8 cellular contexts compared by ENCODE assay signal in genomic region chr6:139157086-139157485, GRCh38. TPM values are rescaled to one million over a fixed set of nuclear protein-coding genes. Genes with fewer than 3 reads are reported as not detected.
DNase-seq lines count a peak whose midpoint lies in the region; ATAC-seq, FAIRE-seq and TF ChIP-seq lines count a peak whose summit lies in the region.
"Not testable (repeated sequence)": the region's sequence is repeated elsewhere in the genome, so short reads cannot be mapped to it uniquely, and the experiment has no call there.

No MANE protein-coding gene starts in this region.

- H3K27ac ChIP-seq in CD8-positive, alpha-beta T cell (ENCODE audit: low read depth, low read length); K562 (ENCODE audit: extremely low read depth, low read depth, low read length): not testable (repeated sequence)
- H3K27ac ChIP-seq in smooth muscle cell (ENCODE audit: low read depth), result peak overlapping the region; percentile 44

- peaks cover 82% of the 10 kb centered on the region for H3K4me1 ChIP-seq in CD8-positive, alpha-beta T cell (ENCODE audit: insufficient read depth, low read length)
- not testable (repeated sequence) for H3K4me1 ChIP-seq in K562 (replicated peaks in 1 of 2; ENCODE audit: control insufficient read depth in 2 of 2, insufficient read depth in 2 of 2, low read length in 2 of 2)
- H3K4me1 ChIP-seq in mucosa of descending colon (ENCODE audit: low read depth) (peaks cover 32% of the 10 kb centered on the region), smooth muscle cell (ENCODE audit: low read depth) (peaks cover 17% of the 10 kb centered on the region)

- not testable (repeated sequence) for BruUV-seq in K562 (replicated peaks; lab: Mats Ljungman, UMichigan)

- not testable (repeated sequence) for H3K79me2 ChIP-seq in K562 (ENCODE audit: control insufficient read depth, insufficient read depth, low read length)
- peaks cover 37% of the 10 kb centered on the region for H3K79me2 ChIP-seq in smooth muscle cell (ENCODE audit: low read depth)

- H3K4me1 Mint-ChIP-seq in CD8-positive, alpha-beta T cell (ENCODE audit: low read depth), result peaks cover 85% of the 10 kb centered on the region
- peaks cover 65% of the 10 kb centered on the region for H3K4me1 Mint-ChIP-seq in activated CD4-positive, alpha-beta T cell treated with anti-CD3 and anti-CD28 coated beads, Interleukin-2, amount 10 ng/mL, durations not matched to agents 24 days and 14 days
- peaks cover 67% of the 10 kb centered on the region for H3K4me1 Mint-ChIP-seq in activated T-helper 2 cell treated with anti-CD3 and anti-CD28 coated beads, Interferon-gamma antibody, Interleukin-2, Interleukin-4, amounts not matched to agents 10 μg/mL and 5 μg/mL and 100 μg/mL, durations not matched to agents 14 hours and 24 hours and 36 hours (ENCODE audit: low read depth)
- peaks cover 29% of the 10 kb centered on the region for H3K4me1 Mint-ChIP-seq in type B pancreatic cell (ENCODE audit: unreplicated experiment)

- FAIRE-seq in K562 (lab: Jason Lieb, UNC), result not testable (repeated sequence)

- H3K27me3 ChIP-seq in CD8-positive, alpha-beta T cell (ENCODE audit: insufficient read depth, low read length); smooth muscle cell (ENCODE audit: low read depth): not testable (repeated sequence)
- H3K27me3 ChIP-seq in K562 (ENCODE audit: control insufficient read depth in 2 of 2, insufficient read depth in 2 of 2, low read length in 2 of 2), result peaks cover 9 to 13% of the 10 kb centered on the region in 2 experiments; a peak in 4 of 5 replicates

- POLR2A ChIA-PET in CD8-positive, alpha-beta T cell (lab: Charles Lee); K562 (lab: Yijun Ruan, JAX): not testable (repeated sequence)

- not testable (repeated sequence) for H3F3A ChIP-seq in smooth muscle cell (ENCODE audit: low read depth)

- H4K20me1 ChIP-seq in K562 (replicated peaks; ENCODE audit: control insufficient read depth, insufficient read depth, low read length); smooth muscle cell (ENCODE audit: low read depth): not testable (repeated sequence)

- not testable (repeated sequence) for H3K4me2 ChIP-seq in K562 (ENCODE audit: insufficient read depth, low read length); smooth muscle cell

- peak overlapping the region; percentile 38 for H3K4me3 Mint-ChIP-seq in CD8-positive, alpha-beta T cell
- H3K4me3 Mint-ChIP-seq in activated CD4-positive, alpha-beta T cell treated with anti-CD3 and anti-CD28 coated beads, Interleukin-2, amount 10 ng/mL, durations not matched to agents 24 days and 14 days; activated T-helper 2 cell treated with anti-CD3 and anti-CD28 coated beads, Interferon-gamma antibody, Interleukin-2, Interleukin-4, amounts not matched to agents 10 μg/mL and 5 μg/mL and 100 μg/mL, durations not matched to agents 14 hours and 24 hours and 36 hours (ENCODE audit: low read depth); type B pancreatic cell: not testable (repeated sequence)

- not testable (repeated sequence) for ATAC-seq in CD8-positive, alpha-beta T cell; K562
- ATAC-seq in Right ventricle myocardium superior (ENCODE audit: poor library complexity), result peak; percentile 53
- peak; percentile 81 for ATAC-seq in mucosa of descending colon

- not testable (repeated sequence) for TF ChIP-seq POLR2A in K562 (conservative IDR thresholded peaks at IDR 0.05)

- not testable (repeated sequence) for H2AFZ ChIP-seq in K562 (ENCODE audit: low read depth, low read length); smooth muscle cell (ENCODE audit: low read depth)

- DNase-seq in CD8-positive, alpha-beta T cell; activated CD4-positive, alpha-beta T cell treated with anti-CD3 and anti-CD28 coated beads, Interleukin-2, amount 10 ng/mL, durations not matched to agents 24 days and 14 days; activated T-helper 2 cell treated with anti-CD3 and anti-CD28 coated beads, Interferon-gamma antibody, Interleukin-2, Interleukin-4, amounts not matched to agents 10 μg/mL and 5 μg/mL and 100 μg/mL, durations not matched to agents 14 hours and 24 hours and 36 hours (ENCODE audit: low spot score); K562 (ENCODE audit: extremely low read depth in 1 of 4, low spot score in 3 of 4); Right ventricle myocardium superior; smooth muscle cell (lab: John Stamatoyannopoulos, UW; ENCODE audit: unreplicated experiment); type B pancreatic cell (ENCODE audit: extremely low spot score, unreplicated experiment): not testable (repeated sequence)
- peak in 1 of 3 donors; percentile 74 for DNase-seq in mucosa of descending colon

- H3K9me1 ChIP-seq in K562 (ENCODE audit: control insufficient read depth, insufficient read depth, low read length), result not testable (repeated sequence)

- H3K36me3 ChIP-seq in CD8-positive, alpha-beta T cell (ENCODE audit: insufficient read depth, low read length); K562 (ENCODE audit: control insufficient read depth, insufficient read depth, low read length); mucosa of descending colon (ENCODE audit: low read depth); smooth muscle cell (ENCODE audit: low read depth): not testable (repeated sequence)

- H3K36me3 Mint-ChIP-seq in CD8-positive, alpha-beta T cell, result peaks cover 41% of the 10 kb centered on the region
- H3K36me3 Mint-ChIP-seq in activated CD4-positive, alpha-beta T cell treated with anti-CD3 and anti-CD28 coated beads, Interleukin-2, amount 10 ng/mL, durations not matched to agents 24 days and 14 days (ENCODE audit: low read depth), result peaks cover 29% of the 10 kb centered on the region
- H3K36me3 Mint-ChIP-seq in activated T-helper 2 cell treated with anti-CD3 and anti-CD28 coated beads, Interferon-gamma antibody, Interleukin-2, Interleukin-4, amounts not matched to agents 10 μg/mL and 5 μg/mL and 100 μg/mL, durations not matched to agents 14 hours and 24 hours and 36 hours (ENCODE audit: low read depth), result peaks cover 28% of the 10 kb centered on the region
- not testable (repeated sequence) for H3K36me3 Mint-ChIP-seq in type B pancreatic cell

- not testable (repeated sequence) for TF ChIP-seq RAD21 in K562 (CRISPR knock-in tag; conservative IDR thresholded peaks at IDR 0.05 in 1 of 2, IDR thresholded peaks at IDR 0.05 in 1 of 2)

- not testable (repeated sequence) for H3K9me3 ChIP-seq in CD8-positive, alpha-beta T cell (ENCODE audit: low read length); K562 (replicated peaks; ENCODE audit: control insufficient read depth, insufficient read depth, low read depth, low read length); mucosa of descending colon; smooth muscle cell (replicated peaks; ENCODE audit: low read depth)

- 2% methylated on average over 5 of the region's 5 CpGs for WGBS in K562 (ENCODE audit: insufficient coverage, low coverage, missing lambda C conversion rate)
- 75% methylated on average over 5 of the region's 5 CpGs for WGBS in smooth muscle cell (ENCODE audit: low lambda C conversion rate)

- intact Hi-C loops in CD8-positive, alpha-beta T cell (cut with DNase I, micrococcal nuclease); activated CD4-positive, alpha-beta T cell treated with anti-CD3 and anti-CD28 coated beads, Interleukin-2, amount 10 ng/mL, durations not matched to agents 24 days and 14 days (cut with micrococcal nuclease); activated T-helper 2 cell treated with anti-CD3 and anti-CD28 coated beads, Interferon-gamma antibody, Interleukin-2, Interleukin-4, amounts not matched to agents 10 μg/mL and 5 μg/mL and 100 μg/mL, durations not matched to agents 14 hours and 24 hours and 36 hours (cut with micrococcal nuclease); K562 (cut with micrococcal nuclease); Right ventricle myocardium superior (cut with DNase I); mucosa of descending colon (cut with DNase I, micrococcal nuclease): not testable (repeated sequence)

- not testable (repeated sequence) for H3K9ac ChIP-seq in K562 (ENCODE audit: insufficient read depth in 1 of 2, low read depth in 2 of 2, low read length in 2 of 2); smooth muscle cell (ENCODE audit: low read depth)

- not testable (repeated sequence) for H3K9me3 Mint-ChIP-seq in CD8-positive, alpha-beta T cell; activated CD4-positive, alpha-beta T cell treated with anti-CD3 and anti-CD28 coated beads, Interleukin-2, amount 10 ng/mL, durations not matched to agents 24 days and 14 days; activated T-helper 2 cell treated with anti-CD3 and anti-CD28 coated beads, Interferon-gamma antibody, Interleukin-2, Interleukin-4, amounts not matched to agents 10 μg/mL and 5 μg/mL and 100 μg/mL, durations not matched to agents 14 hours and 24 hours and 36 hours; type B pancreatic cell

- CTCF ChIA-PET in CD8-positive, alpha-beta T cell (lab: Charles Lee), result interaction anchor here (1.6 kb wide), 1 partner anchor 62 kb away, joined by 3 read pairs; no protein-coding TSS in a partner anchor
- CTCF ChIA-PET in K562 (lab: Yijun Ruan, JAX; ENCODE audit: low intra/inter-chr PET ratio), result not testable (repeated sequence)

- H3K27me3 Mint-ChIP-seq in CD8-positive, alpha-beta T cell (ENCODE audit: low read depth); activated CD4-positive, alpha-beta T cell treated with anti-CD3 and anti-CD28 coated beads, Interleukin-2, amount 10 ng/mL, durations not matched to agents 24 days and 14 days; activated T-helper 2 cell treated with anti-CD3 and anti-CD28 coated beads, Interferon-gamma antibody, Interleukin-2, Interleukin-4, amounts not matched to agents 10 μg/mL and 5 μg/mL and 100 μg/mL, durations not matched to agents 14 hours and 24 hours and 36 hours (ENCODE audit: low read depth); type B pancreatic cell: not testable (repeated sequence)

- TF ChIP-seq EP300 in K562 (IDR thresholded peaks at IDR 0.05; ENCODE audit: low read length), result not testable (repeated sequence)

- peak overlapping the region; percentile 87 for H3K27ac Mint-ChIP-seq in CD8-positive, alpha-beta T cell
- peak overlapping the region; percentile 68 for H3K27ac Mint-ChIP-seq in activated CD4-positive, alpha-beta T cell treated with anti-CD3 and anti-CD28 coated beads, Interleukin-2, amount 10 ng/mL, durations not matched to agents 24 days and 14 days
- peak overlapping the region; percentile 72 for H3K27ac Mint-ChIP-seq in activated T-helper 2 cell treated with anti-CD3 and anti-CD28 coated beads, Interferon-gamma antibody, Interleukin-2, Interleukin-4, amounts not matched to agents 10 μg/mL and 5 μg/mL and 100 μg/mL, durations not matched to agents 14 hours and 24 hours and 36 hours
- peak overlapping the region; percentile 5 for H3K27ac Mint-ChIP-seq in type B pancreatic cell

- not testable (repeated sequence) for H3K4me3 ChIP-seq in CD8-positive, alpha-beta T cell (ENCODE audit: low read depth, low read length); K562; mucosa of descending colon; smooth muscle cell

- in situ Hi-C loops in K562 (cut with MboI), result not testable (repeated sequence)

- TF ChIP-seq CTCF in CD8-positive, alpha-beta T cell (IDR thresholded peaks at IDR 0.05); K562 (IDR thresholded peaks at IDR 0.05 in 2 of 3, conservative IDR thresholded peaks at IDR 0.05 in 1 of 3; ENCODE audit: insufficient read depth in 2 of 3, low read depth in 1 of 3, low read length in 3 of 3); mucosa of descending colon (IDR thresholded peaks at IDR 0.05); smooth muscle cell (IDR thresholded peaks at IDR 0.05; ENCODE audit: borderline replicate concordance, insufficient read depth, poor library complexity, severe bottlenecking); type B pancreatic cell (conservative IDR thresholded peaks at IDR 0.05): not testable (repeated sequence)

RNA-seq across cellular contexts. Expression of gene HECA, which starts 22.2 kb away (rescaled TPM):
- 100 to 1,000 TPM; 231 to 234 TPM for total RNA-seq in CD8-positive, alpha-beta T cell
- total RNA-seq in activated CD4-positive, alpha-beta T cell treated with anti-CD3 and anti-CD28 coated beads, Interleukin-2, amount 10 ng/mL, durations not matched to agents 24 days and 14 days, result 45.7 and 47.7 TPM in 2 replicates
- total RNA-seq in activated T-helper 2 cell treated with anti-CD3 and anti-CD28 coated beads, Interferon-gamma antibody, Interleukin-2, Interleukin-4, amounts not matched to agents 10 μg/mL and 5 μg/mL and 100 μg/mL, durations not matched to agents 14 hours and 24 hours and 36 hours, result 33.6 and 36.9 TPM in 2 replicates
- 0.62 and 1.7 TPM in 2 replicates for total RNA-seq in K562 (2011; cell fraction: chromatin; rRNA removed; ENCODE audit: low replicate concordance)
- 0.92 and 1.0 TPM in 2 replicates for total RNA-seq in K562 (2011; cell fraction: nucleolus; rRNA removed)
- 1.0 and 1.6 TPM in 2 replicates for total RNA-seq in K562 (2011; cell fraction: nucleoplasm; rRNA removed)
- total RNA-seq in K562 (2014; rRNA removed), result 1.8 TPM in 2 replicates
- total RNA-seq in K562 (2014; rRNA removed; fragmentation: Illumina TruSeq; extraction: Trizol), result 1.2 and 1.5 TPM in 2 replicates
- total RNA-seq in K562 (2015; rRNA removed; fragmentation: Illumina TruSeq; extraction: Trizol), result 0.57 and 0.83 TPM in 2 replicates
- total RNA-seq in K562 (2021), result 1.6 and 2.3 TPM in 2 replicates
- 1.6 and 1.7 TPM in 2 replicates for polyA plus RNA-seq in K562 (2011; rRNA removed)
- polyA plus RNA-seq in K562 (2011; cell fraction: cytosol; rRNA removed), result 0.64 and 1.0 TPM in 2 replicates
- 0.67 and 0.70 TPM in 2 replicates for polyA plus RNA-seq in K562 (2011; cell fraction: nucleus; rRNA removed)
- 0.76 and 2.3 TPM in 2 replicates for polyA plus RNA-seq in K562 (2012)
- 1.1 and 1.7 TPM in 2 replicates for polyA plus RNA-seq in K562 (2014; fragmentation: Illumina TruSeq; extraction: Trizol)
- polyA plus RNA-seq in K562 (2014; fragmentation: Nextera tagmentation; extraction: Ambion mirVana), result under 1 TPM; 0.31 to 0.58 TPM
- 0.77 and 1.1 TPM in 2 replicates for polyA plus RNA-seq in K562 (2014; rRNA removed)
- 3.1 and 3.2 TPM in 2 replicates for polyA minus RNA-seq in K562 (2011; rRNA and poly(A)+ RNA removed)
- polyA minus RNA-seq in K562 (2011; cell fraction: cytosol; rRNA and poly(A)+ RNA removed), result 1.3 and 1.9 TPM in 2 replicates
- 0.94 and 1.6 TPM in 2 replicates for polyA minus RNA-seq in K562 (2011; cell fraction: nucleus; rRNA and poly(A)+ RNA removed)
- 54.2 TPM for total RNA-seq in Right ventricle myocardium superior
- total RNA-seq in mucosa of descending colon, result 10 to 100 TPM; 30.8 to 43.2 (median 40.4) TPM
- 19.7 and 21.3 TPM in 2 replicates for total RNA-seq in smooth muscle cell
- polyA plus RNA-seq in smooth muscle cell, result 7.2 and 7.7 TPM in 2 replicates
- total RNA-seq in type B pancreatic cell (ENCODE audit: low replicate concordance), result 17.8 and 24.4 TPM in 2 replicates

Comparison
In these comparisons a context has a peak if more than half of its experiments do, and no peak if none do; other contexts are left out.
1. H3K27ac Mint-ChIP-seq: peak in every context shown above with its lines; median percentile 87 in CD8-positive, alpha-beta T cell; 72 in activated T-helper 2 cell treated with anti-CD3 and anti-CD28 coated beads, Interferon-gamma antibody, Interleukin-2, Interleukin-4, amounts not matched to agents 10 μg/mL and 5 μg/mL and 100 μg/mL, durations not matched to agents 14 hours and 24 hours and 36 hours; 68 in activated CD4-positive, alpha-beta T cell treated with anti-CD3 and anti-CD28 coated beads, Interleukin-2, amount 10 ng/mL, durations not matched to agents 24 days and 14 days; 5 in type B pancreatic cell.